In the genomic region with DNA sequence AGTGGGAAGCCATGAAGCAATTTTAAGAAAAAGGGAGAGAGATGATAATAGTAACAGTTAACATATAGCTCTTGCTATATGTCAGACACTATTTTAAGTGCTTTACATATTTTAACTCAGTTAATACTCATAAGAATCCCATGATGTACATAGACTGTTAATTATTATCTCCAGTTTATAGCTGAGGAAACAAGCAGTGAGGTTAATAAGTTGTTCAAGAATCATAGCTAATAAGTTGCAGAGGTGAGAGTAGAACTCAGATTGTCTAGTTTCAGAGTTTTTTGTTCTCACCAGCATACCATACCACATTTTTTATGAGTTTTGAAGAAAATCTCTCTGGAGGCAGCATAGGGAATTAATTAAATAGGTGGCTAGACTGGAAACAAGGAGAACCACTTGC, we compare ENCODE assay signal across 21 cellular contexts.
DNase-seq lines count a peak whose midpoint lies in the region; ATAC-seq, FAIRE-seq and TF ChIP-seq lines count a peak whose summit lies in the region.
"Had no signal": no experiment of that assay in that cellular context is flagged by ENCODE, and none has a peak within 500 bp of the region (broad histone marks: within the 10 kb centered on the region; RNA-seq: fewer than 3 reads in every experiment).

No MANE protein-coding gene starts in this region.

- DNase-seq in D721Med (ENCODE audit: insufficient read length, low spot score) (no peak), vagina (ENCODE audit: extremely low spot score in 2 of 2) (no peak), CD1c-positive myeloid dendritic cell (ENCODE audit: extremely low spot score) (no peak), kidney glomerular epithelial cell (lab: John Stamatoyannopoulos, UW) (no peak)
- DNase-seq: activated CD8-positive, alpha-beta T cell treated with anti-CD3 and anti-CD28 coated beads for 36 hours; aorta; C1 segment of cervical spinal cord; immature natural killer cell; sigmoid colon; stimulated activated CD4-positive, alpha-beta T cell treated with anti-CD3 and anti-CD28 coated beads, Interleukin-2, amount 100 ng/mL, for 48 hours; trophoblast cell had no signal

- peak; percentile 86 for ATAC-seq in GM19395 (IDR thresholded peaks at IDR 0.05; ENCODE audit: unreplicated experiment)
- ATAC-seq in HG02588 (IDR thresholded peaks at IDR 0.05; ENCODE audit: unreplicated experiment), result peak; percentile 74
- peak; percentile 92 for ATAC-seq in HG03175 (IDR thresholded peaks at IDR 0.05; ENCODE audit: unreplicated experiment)
- no peak for ATAC-seq in activated CD4-positive, CD25-positive, alpha-beta regulatory T cell treated with anti-CD3 and anti-CD28 coated beads, Interleukin-2, amount 50 U/mL, for 24 hours
- ATAC-seq: activated CD8-positive, alpha-beta T cell treated with anti-CD3 and anti-CD28 coated beads for 36 hours had no signal

- H3K36me3 ChIP-seq in vagina, result no peaks in the 10 kb centered on the region
- H3K36me3 ChIP-seq: neutrophil, sigmoid colon, SJSA1 had no signal

- no peaks in the 10 kb centered on the region for H3K9me3 ChIP-seq in vagina
- H3K9me3 ChIP-seq: neutrophil, sigmoid colon, SJSA1 had no signal

- intact Hi-C loops in vagina (cut with DNase I), result no loop called here

- peak; percentile 76 for FAIRE-seq in D721Med (lab: Jason Lieb, UNC)
- FAIRE-seq: colon, TTC549 had no signal

- TF ChIP-seq CTCF in D721Med (IDR thresholded peaks at IDR 0.05; ENCODE audit: insufficient read depth, missing control alignments) (no peak), vagina (IDR thresholded peaks at IDR 0.05) (no peak)

- no peak overlapping the region for H3K4me3 ChIP-seq in vagina
- H3K4me3 ChIP-seq: sigmoid colon, SJSA1 had no signal

- no peaks in the 10 kb centered on the region for H3K27me3 ChIP-seq in vagina
- H3K27me3 ChIP-seq: sigmoid colon, SJSA1 had no signal

- no peak for TF ChIP-seq POLR2A in vagina (IDR thresholded peaks at IDR 0.05)

- no peaks in the 10 kb centered on the region for H3K4me1 ChIP-seq in vagina
- H3K4me1 ChIP-seq: sigmoid colon, SJSA1 had no signal

- no peak overlapping the region for H3K27ac ChIP-seq in vagina
- H3K27ac ChIP-seq: 22Rv1, epithelial cell of prostate, neutrophil, sigmoid colon, SJSA1 had no signal

Comparison
In these comparisons a context has a peak if more than half of its experiments do, and no peak if none do; other contexts are left out.
1. ATAC-seq: peak in GM19395 (single experiment), HG02588 (single experiment) and HG03175 (single experiment); none in activated CD4-positive, CD25-positive, alpha-beta regulatory T cell treated with anti-CD3 and anti-CD28 coated beads, Interleukin-2, amount 50 U/mL, for 24 hours (0 of 2).